19 cellular contexts compared by ENCODE assay signal in the genomic region with DNA sequence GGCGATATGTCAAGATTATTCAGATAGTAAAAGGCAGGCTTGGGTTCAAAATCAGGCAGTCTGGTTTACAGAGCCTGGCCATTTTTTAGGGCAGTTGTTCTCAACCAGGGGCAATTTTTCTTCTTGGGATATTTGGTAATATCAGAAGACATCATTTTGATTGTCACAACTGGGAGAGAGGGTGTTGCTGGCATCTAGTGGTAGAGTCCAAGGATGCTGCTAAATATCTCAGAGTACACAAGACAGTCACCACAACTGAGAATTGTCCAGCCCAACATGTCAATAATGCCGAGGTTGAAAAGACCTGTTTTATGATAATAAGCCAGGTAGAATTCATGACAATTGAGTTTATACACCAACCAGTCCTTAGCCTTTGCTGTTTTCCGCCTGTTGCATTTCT.
A peak's percentile ranks its signal among the peaks of the same experiment; 100 is the strongest.
DNase-seq lines count a peak whose midpoint lies in the region; FAIRE-seq and TF ChIP-seq lines count a peak whose summit lies in the region.
"Had no signal": no experiment of that assay in that cellular context is flagged by ENCODE, and none has a peak within 500 bp of the region (broad histone marks: within the 10 kb centered on the region; RNA-seq: fewer than 3 reads in every experiment).

No MANE protein-coding gene starts in this region.

- H3K4me2 ChIP-seq in SK-N-SH: no peak overlapping the region
- H3K4me2 ChIP-seq in keratinocyte (ENCODE audit: control insufficient read depth, extremely low read depth, insufficient read depth, low read depth, low read length): no peak overlapping the region

- no peak for TF ChIP-seq EP300 in SK-N-SH (IDR thresholded peaks at IDR 0.05; ENCODE audit: borderline replicate concordance in 1 of 2, low read depth in 1 of 2, low read length in 1 of 2)

- H3K4me1 ChIP-seq in SK-N-SH (ENCODE audit: control insufficient read depth in 1 of 2, insufficient read depth in 2 of 2, low read depth in 1 of 2, low read length in 1 of 2) (no peaks in the 10 kb centered on the region), keratinocyte (ENCODE audit: control insufficient read depth, extremely low read depth, insufficient read depth, low read length) (no peaks in the 10 kb centered on the region)
- H3K4me1 ChIP-seq: ascending aorta, testis had no signal

- no peak for DNase-seq in D721Med (ENCODE audit: insufficient read length, low spot score)
- DNase-seq in LNCaP clone FGC (ENCODE audit: low read depth): no peak
- DNase-seq in SK-N-SH: no peak
- DNase-seq in keratinocyte (ENCODE audit: low read depth, low spot score): no peak
- no peak for DNase-seq in NCI-H2196 (lab: John Stamatoyannopoulos, UW; ENCODE audit: unreplicated experiment)
- DNase-seq in NOMO-1 treated with DMSO at 0.1 percent for 48 hours (lab: John Stamatoyannopoulos, UW; ENCODE audit: unreplicated experiment): no peak
- DNase-seq in GM03348 (ENCODE audit: low spot score): no peak
- DNase-seq: activated CD4-positive, alpha-beta T cell treated with anti-CD3 and anti-CD28 coated beads for 1 hour; activated CD8-positive, alpha-beta memory T cell treated with anti-CD3 and anti-CD28 coated beads for 24 hours; activated T-cell treated with anti-CD3 and anti-CD28 coated beads, Interleukin-2, amount 50 U/mL, for 48 hours; AML-193; cerebellar nuclear complex; GDM1; immature natural killer cell; NCI-H187 treated with DMSO at 0.1 percent for 48 hours; T1000; testis had no signal

- FAIRE-seq in D721Med (lab: Jason Lieb, UNC) (no peak), keratinocyte (lab: Jason Lieb, UNC) (no peak)

- H4K20me1 ChIP-seq in SK-N-SH (ENCODE audit: insufficient read depth) (no peaks in the 10 kb centered on the region), keratinocyte (ENCODE audit: control insufficient read depth, extremely low read depth, insufficient read depth, low read length) (no peaks in the 10 kb centered on the region)

- H3K27me3 ChIP-seq in SK-N-SH (ENCODE audit: insufficient read depth): no peaks in the 10 kb centered on the region; the same call in 1 of the 2 replicates
- H3K27me3 ChIP-seq in keratinocyte (ENCODE audit: control insufficient read depth, extremely low read depth, insufficient read depth, low read length): no peaks in the 10 kb centered on the region
- H3K27me3 ChIP-seq: ascending aorta, neutrophil, testis had no signal

- H3F3A ChIP-seq in SK-N-SH (replicated peaks; ENCODE audit: insufficient read depth): no peaks in the 10 kb centered on the region

- H3K36me3 ChIP-seq in SK-N-SH (replicated peaks in 1 of 2; ENCODE audit: control insufficient read depth in 1 of 2, insufficient read depth in 2 of 2, low read length in 1 of 2) (no peaks in the 10 kb centered on the region), keratinocyte (ENCODE audit: control insufficient read depth in 2 of 2, extremely low read depth in 1 of 2, insufficient read depth in 2 of 2, low read length in 2 of 2) (no peaks in the 10 kb centered on the region)
- H3K36me3 ChIP-seq: ascending aorta, neutrophil had no signal

- no peak overlapping the region for H2AFZ ChIP-seq in SK-N-SH (ENCODE audit: low read depth)
- H2AFZ ChIP-seq in keratinocyte (ENCODE audit: control insufficient read depth, low read length): no peak overlapping the region

- CTCF ChIA-PET in SK-N-SH (lab: Yijun Ruan, JAX): interaction anchor here (2.9 kb wide), 1 partner anchor 56 kb away, joined by 13 read pairs; no protein-coding TSS in a partner anchor

- no peaks in the 10 kb centered on the region for H3K9me3 ChIP-seq in SK-N-SH
- H3K9me3 ChIP-seq in keratinocyte (ENCODE audit: control insufficient read depth, low read depth, low read length): no peaks in the 10 kb centered on the region
- H3K9me3 ChIP-seq: ascending aorta, neutrophil, testis had no signal

- WGBS in SK-N-SH (ENCODE audit: low lambda C conversion rate): 48% methylated on average over 3 of the region's 3 CpGs

- H3K9ac ChIP-seq in SK-N-SH (no peak overlapping the region), keratinocyte (ENCODE audit: control insufficient read depth, extremely low read depth, insufficient read depth, low read length) (no peak overlapping the region)

- H3K9me1 ChIP-seq in keratinocyte (ENCODE audit: control insufficient read depth, extremely low read depth, insufficient read depth, low read length): no peaks in the 10 kb centered on the region

- dilution Hi-C loops in keratinocyte (cut with MboI; ENCODE audit: extremely low pct_ligation_motif_present, low sequenced_read_pairs): no loop called here

- H3K79me2 ChIP-seq in SK-N-SH (ENCODE audit: insufficient read depth) (no peaks in the 10 kb centered on the region), keratinocyte (ENCODE audit: control insufficient read depth, insufficient read depth, low read length) (no peaks in the 10 kb centered on the region)

- H3K27ac ChIP-seq in SK-N-SH (ENCODE audit: low read depth in 2 of 2, low read length in 1 of 2) (no peak overlapping the region), keratinocyte (ENCODE audit: control insufficient read depth, insufficient read depth, low read length) (no peak overlapping the region)
- H3K27ac ChIP-seq: ascending aorta, neutrophil, testis had no signal

- H3K4me3 ChIP-seq in LNCaP clone FGC (ENCODE audit: low read depth, low read length) (no peak overlapping the region), SK-N-SH (ENCODE audit: low read depth in 2 of 2, low read length in 1 of 2) (no peak overlapping the region), keratinocyte (ENCODE audit: control insufficient read depth in 2 of 3, extremely low read depth in 1 of 3, insufficient read depth in 2 of 3, low read depth in 1 of 3, low read length in 3 of 3) (no peak overlapping the region)
- H3K4me3 ChIP-seq: ascending aorta, testis had no signal

- TF ChIP-seq RAD21 in SK-N-SH (IDR thresholded peaks at IDR 0.05; ENCODE audit: low read length): no peak

- H3K9me2 ChIP-seq in SK-N-SH: no peaks in the 10 kb centered on the region

- TF ChIP-seq CTCF in D721Med (IDR thresholded peaks at IDR 0.05; ENCODE audit: insufficient read depth, missing control alignments) (peak; percentile 7), LNCaP clone FGC (IDR thresholded peaks at IDR 0.05; ENCODE audit: control insufficient read depth, extremely low read depth, insufficient read depth) (peak; percentile 49), SK-N-SH (IDR thresholded peaks at IDR 0.05) (peak; percentile 22), keratinocyte (optimal IDR thresholded peaks at IDR 0.05 in 1 of 3, IDR thresholded peaks at IDR 0.05 in 1 of 3, conservative IDR thresholded peaks at IDR 0.05 in 1 of 3; ENCODE audit: extremely low read depth in 1 of 3, insufficient read depth in 2 of 3, low read length in 3 of 3) (peak in 2 of 3 experiments; percentile 5 to 6)

- POLR2A ChIA-PET in SK-N-SH (lab: Yijun Ruan, JAX): no interaction called here

TF ChIP-seq in SK-N-SH, 30 proteins besides CTCF, POLR2A, EP300 and RAD21:
- no peak for TF ChIP-seq MXI1 (IDR thresholded peaks at IDR 0.05; ENCODE audit: low read depth, low read length)
- no peak for TF ChIP-seq FOXM1 (IDR thresholded peaks at IDR 0.05; ENCODE audit: low read depth)
- TF ChIP-seq MEF2A (IDR thresholded peaks at IDR 0.05; ENCODE audit: borderline replicate concordance, low read depth): no peak
- TF ChIP-seq EZH2phosphoT487 (IDR thresholded peaks at IDR 0.05; ENCODE audit: borderline replicate concordance, low read depth): no peak
- TF ChIP-seq POLR2AphosphoS5 (IDR thresholded peaks at IDR 0.05; ENCODE audit: low read depth, low read length): no peak
- TF ChIP-seq, protein P1, sequence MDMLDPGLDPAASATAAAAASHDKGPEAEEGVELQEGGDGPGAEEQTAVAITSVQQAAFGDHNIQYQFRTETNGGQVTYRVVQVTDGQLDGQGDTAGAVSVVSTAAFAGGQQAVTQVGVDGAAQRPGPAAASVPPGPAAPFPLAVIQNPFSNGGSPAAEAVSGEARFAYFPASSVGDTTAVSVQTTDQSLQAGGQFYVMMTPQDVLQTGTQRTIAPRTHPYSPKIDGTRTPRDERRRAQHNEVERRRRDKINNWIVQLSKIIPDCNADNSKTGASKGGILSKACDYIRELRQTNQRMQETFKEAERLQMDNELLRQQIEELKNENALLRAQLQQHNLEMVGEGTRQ (IDR thresholded peaks at IDR 0.05; ENCODE audit: borderline replicate concordance, low read depth, low read length): no peak
- no peak for TF ChIP-seq TEAD4 (IDR thresholded peaks at IDR 0.05; ENCODE audit: borderline replicate concordance, insufficient read depth)
- no peak for TF ChIP-seq FOXJ3 (CRISPR knock-in tag; IDR thresholded peaks at IDR 0.05)
- no peak for TF ChIP-seq RXRA (IDR thresholded peaks at IDR 0.05; ENCODE audit: borderline replicate concordance, low read depth)
- TF ChIP-seq RFX5 (IDR thresholded peaks at IDR 0.05; ENCODE audit: low read length): no peak
- TF ChIP-seq NFIC (IDR thresholded peaks at IDR 0.05; ENCODE audit: borderline replicate concordance): no peak
- no peak for TF ChIP-seq GABPA (IDR thresholded peaks at IDR 0.05; ENCODE audit: low read depth)
- no peak for TF ChIP-seq FOSL2 (IDR thresholded peaks at IDR 0.05; ENCODE audit: borderline replicate concordance, low read depth)
